Comparison of ENCODE assay signal across 8 cellular contexts in the genomic region with DNA sequence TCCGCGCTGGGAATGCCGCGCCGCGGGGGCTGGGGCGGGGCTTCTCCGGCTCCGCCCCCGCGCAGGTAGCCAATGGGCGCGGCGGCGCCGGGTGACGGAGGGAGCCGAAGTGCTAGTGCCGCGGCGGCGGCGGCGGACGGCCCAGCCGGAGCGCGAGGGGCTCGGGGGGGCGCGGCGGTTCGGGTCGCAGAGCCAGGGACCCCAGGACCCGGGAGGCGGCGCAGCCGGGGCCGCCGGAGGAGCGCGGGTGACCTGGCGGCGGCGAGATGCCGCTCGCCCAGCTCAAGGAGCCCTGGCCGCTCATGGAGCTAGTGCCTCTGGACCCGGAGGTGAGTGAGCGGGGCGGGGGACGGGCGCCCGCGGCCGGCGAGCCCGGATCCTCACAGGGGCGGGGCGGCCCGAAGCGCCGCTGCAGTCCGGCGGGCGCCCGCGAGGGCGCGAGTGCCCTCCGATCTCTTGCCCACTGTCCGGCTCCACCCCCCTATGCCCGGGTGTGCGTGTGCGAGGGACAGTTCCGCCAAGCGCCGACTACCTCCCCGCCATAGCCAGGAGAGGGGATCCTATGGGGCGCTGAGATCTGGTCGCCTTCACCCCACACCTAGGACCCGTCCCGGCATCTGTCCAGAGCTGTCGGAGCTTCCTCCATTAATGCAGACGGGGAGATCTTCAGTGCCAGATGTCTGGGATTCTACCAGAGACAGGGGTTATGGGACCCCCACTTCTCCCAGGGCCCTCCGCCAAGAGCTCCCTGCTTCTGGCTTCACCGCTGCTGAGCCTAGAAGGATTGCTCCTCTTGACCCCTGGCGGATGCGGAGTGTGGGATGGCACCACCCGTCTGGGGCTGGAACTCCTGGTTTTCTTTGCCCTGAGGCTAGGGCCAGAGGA. TPM values are rescaled to one million over a fixed set of nuclear protein-coding genes. Genes with fewer than 3 reads are reported as not detected.
DNase-seq lines count a peak whose midpoint lies in the region; TF ChIP-seq lines count a peak whose summit lies in the region.

A gene (plus strand): TSS at position 107 of the 885 bp plus-strand sequence. CDS start 160 bp downstream, at position 267.

- H2BK12ac ChIP-seq in H9 (ENCODE audit: insufficient read length, low read depth, low read length) = no peak within 1 kb of the TSS

- peaks cover 17% of the 10 kb centered on the region for H3K23me2 ChIP-seq in H9 (ENCODE audit: insufficient read length, low read depth, low read length, poor library complexity, severe bottlenecking)

- H3K79me1 ChIP-seq in H9 (ENCODE audit: insufficient read depth, low read depth, low read length, poor library complexity, severe bottlenecking) = peaks cover 4% of the 10 kb centered on the region

- H3K4me1 Mint-ChIP-seq in H9 = peaks cover 27 to 28% of the 10 kb centered on the region in 2 experiments

- no peak within 1 kb of the TSS for H3K4ac ChIP-seq in H9 (ENCODE audit: low read depth, low read length)

- WGBS in H9 (ENCODE audit: extremely low coverage, insufficient read length, low lambda C conversion rate) = no CpG with 5 or more reads among the region's 90 CpGs

- H3K18ac ChIP-seq in H9 (ENCODE audit: insufficient read length, low read depth, low read length) = no peak within 1 kb of the TSS

- peak within 1 kb of the TSS; percentile 1; the same call in 1 of the 2 replicates for H2BK15ac ChIP-seq in H9 (ENCODE audit: low read depth, low read length)

- H3K23ac ChIP-seq in H9 (ENCODE audit: insufficient read length, low read depth, low read length) = no peak within 1 kb of the TSS

- H3K36me3 Mint-ChIP-seq in H9 (ENCODE audit: insufficient read depth in 1 of 3, low read depth in 3 of 3) = no peaks in the 10 kb centered on the region; a peak in 1 of 7 replicates

- no peak within 1 kb of the TSS for H2BK20ac ChIP-seq in H9 (ENCODE audit: low read depth, low read length, poor library complexity, severe bottlenecking)

- peak within 1 kb of the TSS; percentile 31 to 86 (median 63); a peak in 5 of 7 replicates for H3K27ac Mint-ChIP-seq in H9

- no peak within 1 kb of the TSS for H2AK5ac ChIP-seq in H9 (ENCODE audit: insufficient read length, low read length)

- H3K27me3 Mint-ChIP-seq in H9 (ENCODE audit: low read depth) = peaks cover 5% of the 10 kb centered on the region

- H4K20me1 ChIP-seq in H9 (ENCODE audit: control insufficient read depth, insufficient read depth, insufficient read length) (no peaks in the 10 kb centered on the region), MM.1S (ENCODE audit: insufficient read depth, low read length) (no peaks in the 10 kb centered on the region)

- no peak within 1 kb of the TSS for H3K27ac ChIP-seq in H9 (ENCODE audit: insufficient read length, low read depth, low read length)
- H3K27ac ChIP-seq in MM.1S (ENCODE audit: low read length) = no peak within 1 kb of the TSS

- no peak within 1 kb of the TSS for H2BK5ac ChIP-seq in H9 (ENCODE audit: insufficient read length, low read length)

- H3K4me1 ChIP-seq in H9 (ENCODE audit: insufficient read depth, low read length) = peaks cover 4% of the 10 kb centered on the region; the same call in 1 of the 2 replicates
- peaks cover 15% of the 10 kb centered on the region; the same call in 1 of the 2 replicates for H3K4me1 ChIP-seq in MM.1S (ENCODE audit: low read length)

- H3K36me3 ChIP-seq in MM.1S (replicated peaks; ENCODE audit: insufficient read depth, low read length) = no peaks in the 10 kb centered on the region

- TF ChIP-seq CTCF in H9 (conservative IDR thresholded peaks at IDR 0.05) (no peak), MM.1S (IDR thresholded peaks at IDR 0.05; ENCODE audit: low read length) (no peak), astrocyte of the cerebellum (IDR thresholded peaks at IDR 0.05; ENCODE audit: low read depth, low read length, missing control alignments) (no peak)

- no peak within 1 kb of the TSS for H4K8ac ChIP-seq in H9 (replicated peaks; ENCODE audit: insufficient read length, low read depth, low read length)

- peak within 1 kb of the TSS; percentile 79 for H3K4me3 ChIP-seq in MM.1S (ENCODE audit: low read length)
- H3K4me3 ChIP-seq in astrocyte of the cerebellum (ENCODE audit: low read depth, low read length) = peak within 1 kb of the TSS; percentile 53

- no peaks in the 10 kb centered on the region for H3K27me3 ChIP-seq in H9 (ENCODE audit: insufficient read depth, low read length)
- H3K27me3 ChIP-seq in MM.1S (replicated peaks; ENCODE audit: insufficient read depth, low read length) = peaks cover 2% of the 10 kb centered on the region

- peak within 1 kb of the TSS; percentile 58 for H2AFZ ChIP-seq in H9 (ENCODE audit: low read length)
- H2AFZ ChIP-seq in MM.1S (ENCODE audit: low read length) = peak within 1 kb of the TSS; percentile 98

- H3K79me2 ChIP-seq in H9 (ENCODE audit: insufficient read depth, low read length) (no peaks in the 10 kb centered on the region; the same call in 1 of the 2 replicates), MM.1S (ENCODE audit: low read length) (peaks cover 11% of the 10 kb centered on the region; the same call in 1 of the 2 replicates)

- H3K9me2 ChIP-seq in MM.1S (replicated peaks; ENCODE audit: insufficient read depth, low read length) = no peaks in the 10 kb centered on the region

- H3T11ph ChIP-seq in H9 (ENCODE audit: low read length) = no peak within 1 kb of the TSS

- no peaks in the 10 kb centered on the region for H3F3A ChIP-seq in MM.1S (ENCODE audit: insufficient read depth, low read length)

- TF ChIP-seq POLR2A in GM10847 (IDR thresholded peaks at IDR 0.05; ENCODE audit: extremely low read depth, insufficient read length) = peak; percentile 37

- peak within 1 kb of the TSS; percentile 8 for H3K14ac ChIP-seq in H9 (ENCODE audit: insufficient read depth, low read length)

- peak; percentile 82 for DNase-seq in H9
- DNase-seq in MM.1S = peak; percentile 66
- peak; percentile 47 to 71 (median 52) for DNase-seq in T-helper 2 cell
- DNase-seq in astrocyte of the cerebellum (ENCODE audit: low read depth) = no peak
- peak; percentile 34 to 46 for DNase-seq in hippocampal formation (lab: John Stamatoyannopoulos, UW)
- DNase-seq in retina = peak; percentile 63
- DNase-seq in putamen (ENCODE audit: low spot score) = no peak

- no peak within 1 kb of the TSS for H4K5ac ChIP-seq in H9 (ENCODE audit: insufficient read length, low read depth, low read length)

- H3K9me3 Mint-ChIP-seq in H9 = no peaks in the 10 kb centered on the region

- no peak within 1 kb of the TSS for H4K91ac ChIP-seq in H9 (ENCODE audit: insufficient read length, low read depth, low read length)

- peak within 1 kb of the TSS; percentile 81 to 93 for H3K4me3 Mint-ChIP-seq in H9

- in situ Hi-C loops in astrocyte of the cerebellum (cut with HindIII; ENCODE audit: low sequenced_read_pairs) = no loop called here

- H3K56ac ChIP-seq in H9 (ENCODE audit: insufficient read length, low read depth, low read length) = no peak within 1 kb of the TSS

- H3K9ac ChIP-seq in H9 (ENCODE audit: extremely low read depth, insufficient read length, low read length) (peak within 1 kb of the TSS; percentile 34), MM.1S (ENCODE audit: low read length) (peak within 1 kb of the TSS; percentile 42; the same call in 1 of the 2 replicates)

- H3K4me2 ChIP-seq in H9 (ENCODE audit: insufficient read depth, insufficient read length, low read length) (peak within 1 kb of the TSS; percentile 76), MM.1S (ENCODE audit: low read depth, low read length) (peak within 1 kb of the TSS; percentile 87)

- H2BK120ac ChIP-seq in H9 (ENCODE audit: low read depth, low read length, poor library complexity, severe bottlenecking) = no peak within 1 kb of the TSS

- H3K9me3 ChIP-seq in H9 (ENCODE audit: control insufficient read depth, low read depth, low read length) (no peaks in the 10 kb centered on the region), MM.1S (replicated peaks; ENCODE audit: insufficient read depth, low read length) (no peaks in the 10 kb centered on the region)

RNA-seq across cellular contexts. Expression of the gene that starts here (rescaled TPM):
- 43.3 and 45.3 TPM in 2 replicates for total RNA-seq in H9 (2021)

Comparison
In these comparisons a context has a peak if more than half of its experiments do, and no peak if none do; other contexts are left out.
1. DNase-seq: peak in H9 (single experiment), MM.1S (single experiment), T-helper 2 cell (5 of 5), hippocampal formation (2 of 2) and retina (single experiment); none in astrocyte of the cerebellum (single experiment) and putamen (single experiment).